ENCODE assay signal across 1 cellular context in the genomic region with DNA sequence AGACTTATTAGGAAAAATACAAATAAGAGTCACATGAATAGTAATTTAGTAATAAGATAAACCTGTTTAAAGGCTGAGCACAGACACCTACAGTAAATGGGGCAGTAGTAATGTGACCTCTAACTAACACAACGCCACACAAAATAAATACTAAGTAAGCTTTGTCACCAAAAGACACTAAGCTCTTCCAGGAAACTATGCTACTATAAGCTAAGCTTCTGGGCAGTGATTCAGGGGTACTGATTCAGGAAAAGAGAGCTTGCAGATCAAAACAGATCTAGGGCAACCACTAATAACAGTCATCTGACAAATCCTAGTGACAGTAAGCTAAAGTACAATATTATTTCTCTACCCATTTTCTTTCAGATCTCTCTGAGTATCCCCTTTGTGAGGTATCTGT.
TF ChIP-seq lines count a peak whose summit lies in the region.

No MANE protein-coding gene starts in this region.

TF ChIP-seq in WTC11, 78 proteins besides CTCF, POLR2A, EP300 and RAD21 (continued from another document):
- TF ChIP-seq, protein P1, sequence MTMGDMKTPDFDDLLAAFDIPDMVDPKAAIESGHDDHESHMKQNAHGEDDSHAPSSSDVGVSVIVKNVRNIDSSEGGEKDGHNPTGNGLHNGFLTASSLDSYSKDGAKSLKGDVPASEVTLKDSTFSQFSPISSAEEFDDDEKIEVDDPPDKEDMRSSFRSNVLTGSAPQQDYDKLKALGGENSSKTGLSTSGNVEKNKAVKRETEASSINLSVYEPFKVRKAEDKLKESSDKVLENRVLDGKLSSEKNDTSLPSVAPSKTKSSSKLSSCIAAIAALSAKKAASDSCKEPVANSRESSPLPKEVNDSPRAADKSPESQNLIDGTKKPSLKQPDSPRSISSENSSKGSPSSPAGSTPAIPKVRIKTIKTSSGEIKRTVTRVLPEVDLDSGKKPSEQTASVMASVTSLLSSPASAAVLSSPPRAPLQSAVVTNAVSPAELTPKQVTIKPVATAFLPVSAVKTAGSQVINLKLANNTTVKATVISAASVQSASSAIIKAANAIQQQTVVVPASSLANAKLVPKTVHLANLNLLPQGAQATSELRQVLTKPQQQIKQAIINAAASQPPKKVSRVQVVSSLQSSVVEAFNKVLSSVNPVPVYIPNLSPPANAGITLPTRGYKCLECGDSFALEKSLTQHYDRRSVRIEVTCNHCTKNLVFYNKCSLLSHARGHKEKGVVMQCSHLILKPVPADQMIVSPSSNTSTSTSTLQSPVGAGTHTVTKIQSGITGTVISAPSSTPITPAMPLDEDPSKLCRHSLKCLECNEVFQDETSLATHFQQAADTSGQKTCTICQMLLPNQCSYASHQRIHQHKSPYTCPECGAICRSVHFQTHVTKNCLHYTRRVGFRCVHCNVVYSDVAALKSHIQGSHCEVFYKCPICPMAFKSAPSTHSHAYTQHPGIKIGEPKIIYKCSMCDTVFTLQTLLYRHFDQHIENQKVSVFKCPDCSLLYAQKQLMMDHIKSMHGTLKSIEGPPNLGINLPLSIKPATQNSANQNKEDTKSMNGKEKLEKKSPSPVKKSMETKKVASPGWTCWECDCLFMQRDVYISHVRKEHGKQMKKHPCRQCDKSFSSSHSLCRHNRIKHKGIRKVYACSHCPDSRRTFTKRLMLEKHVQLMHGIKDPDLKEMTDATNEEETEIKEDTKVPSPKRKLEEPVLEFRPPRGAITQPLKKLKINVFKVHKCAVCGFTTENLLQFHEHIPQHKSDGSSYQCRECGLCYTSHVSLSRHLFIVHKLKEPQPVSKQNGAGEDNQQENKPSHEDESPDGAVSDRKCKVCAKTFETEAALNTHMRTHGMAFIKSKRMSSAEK (CRISPR knock-in tag; IDR thresholded peaks at IDR 0.05; ENCODE audit: borderline replicate concordance), result no peak
- TF ChIP-seq TEAD4 (CRISPR knock-in tag; IDR thresholded peaks at IDR 0.05) (no peak), ZNF317 (CRISPR knock-in tag; IDR thresholded peaks at IDR 0.05; ENCODE audit: borderline replicate concordance, low read depth) (no peak), ZNF671 (CRISPR knock-in tag; IDR thresholded peaks at IDR 0.05) (no peak), MYBL2 (CRISPR knock-in tag; IDR thresholded peaks at IDR 0.05) (no peak)
- TF ChIP-seq, protein P2, sequence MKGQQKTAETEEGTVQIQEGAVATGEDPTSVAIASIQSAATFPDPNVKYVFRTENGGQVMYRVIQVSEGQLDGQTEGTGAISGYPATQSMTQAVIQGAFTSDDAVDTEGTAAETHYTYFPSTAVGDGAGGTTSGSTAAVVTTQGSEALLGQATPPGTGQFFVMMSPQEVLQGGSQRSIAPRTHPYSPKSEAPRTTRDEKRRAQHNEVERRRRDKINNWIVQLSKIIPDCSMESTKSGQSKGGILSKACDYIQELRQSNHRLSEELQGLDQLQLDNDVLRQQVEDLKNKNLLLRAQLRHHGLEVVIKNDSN (CRISPR knock-in tag; IDR thresholded peaks at IDR 0.05), result no peak
TF ChIP-seq in WTC11: peak in this region for 0.
